Comparison of ENCODE assay signal across 19 cellular contexts in the genomic region with DNA sequence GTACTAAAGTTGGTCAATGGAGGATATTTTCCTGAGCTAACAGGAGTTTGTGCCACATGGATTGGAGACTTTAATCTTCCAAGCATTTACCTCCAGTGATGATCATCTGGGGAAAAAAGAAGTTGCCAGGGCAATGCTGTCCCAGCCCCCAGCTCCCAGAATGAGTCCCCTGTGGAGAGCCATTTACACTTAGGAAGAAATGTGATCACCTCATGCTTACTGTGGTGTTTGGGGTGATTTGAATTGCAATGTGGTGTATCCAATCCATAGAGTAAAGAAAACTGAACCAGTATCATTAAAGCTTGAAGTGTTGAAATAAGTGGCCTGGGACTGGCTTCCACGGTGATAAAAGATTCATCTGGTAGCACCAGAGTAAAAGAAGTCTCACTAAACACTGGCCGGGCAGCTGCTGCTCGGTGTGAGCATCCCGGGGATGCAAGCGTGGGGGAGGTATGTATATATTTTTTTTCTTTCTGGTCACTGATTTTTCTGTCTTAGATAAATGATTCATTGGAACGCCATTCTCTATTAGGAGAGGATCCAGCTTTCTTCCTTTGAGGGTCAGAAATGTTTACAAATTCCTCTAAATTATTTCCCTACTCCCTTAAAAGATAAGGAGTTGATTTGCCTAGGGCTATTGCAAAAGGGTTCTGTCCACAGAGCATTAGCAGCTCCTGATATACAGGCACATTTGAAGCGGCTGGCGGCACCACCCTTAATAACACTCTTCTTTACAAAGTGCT.
DNase-seq lines count a peak whose midpoint lies in the region; ATAC-seq and TF ChIP-seq lines count a peak whose summit lies in the region.
"Had no signal": no experiment of that assay in that cellular context is flagged by ENCODE, and none has a peak within 500 bp of the region (broad histone marks: within the 10 kb centered on the region; RNA-seq: fewer than 3 reads in every experiment).

No MANE protein-coding gene starts in this region.

- no peaks in the 10 kb centered on the region for H4K20me1 ChIP-seq in H9 (ENCODE audit: control insufficient read depth, insufficient read depth, insufficient read length)
- H4K20me1 ChIP-seq in neural cell (ENCODE audit: insufficient read depth): no peaks in the 10 kb centered on the region
- H4K20me1 ChIP-seq in MM.1S (ENCODE audit: insufficient read depth, low read length): no peaks in the 10 kb centered on the region
- H4K20me1 ChIP-seq in osteoblast (ENCODE audit: insufficient read depth, low read length): no peaks in the 10 kb centered on the region

- no CpG with 5 or more reads among the region's 8 CpGs for WGBS in H9 (ENCODE audit: extremely low coverage, insufficient read length, low lambda C conversion rate)

- H3K4me1 ChIP-seq in H9 (ENCODE audit: insufficient read depth, low read length) (peaks cover 10% of the 10 kb centered on the region), MM.1S (ENCODE audit: low read length) (no peaks in the 10 kb centered on the region), osteoblast (ENCODE audit: insufficient read depth, low read length) (no peaks in the 10 kb centered on the region)
- H3K4me1 ChIP-seq: Peyer's patch had no signal

- POLR2A ChIA-PET in WTC11 (lab: Charles Lee): interaction anchor here (0.6 to 2.0 kb wide), 9 partner anchors 10 to 189 kb away, joined by 3 to 7 read pairs (median 3); no protein-coding TSS in a partner anchor

- peak overlapping the region; percentile 89 for H3K27ac ChIP-seq in H9 (ENCODE audit: insufficient read length, low read depth, low read length)
- no peak overlapping the region for H3K27ac ChIP-seq in neural cell (ENCODE audit: low read length)
- H3K27ac ChIP-seq in MM.1S (ENCODE audit: low read length): no peak overlapping the region
- H3K27ac ChIP-seq in osteoblast (ENCODE audit: low read depth, low read length): no peak overlapping the region
- H3K27ac ChIP-seq: Peyer's patch, SK-N-MC, thyroid gland had no signal

- peak overlapping the region; percentile 98 to 100 (median 99) for H3K27ac Mint-ChIP-seq in H9
- peak overlapping the region; percentile 100 for H3K27ac Mint-ChIP-seq in WTC11
- H3K27ac Mint-ChIP-seq: activated CD4-positive, alpha-beta memory T cell treated with anti-CD3 and anti-CD28 coated beads, Interleukin-2, amount 10 ng/mL, durations not matched to agents 7 days and 5 days; CD8-positive, alpha-beta T cell had no signal

- ATAC-seq in WTC11 (peak; percentile 75), GM21723 (IDR thresholded peaks at IDR 0.05; ENCODE audit: unreplicated experiment) (no peak)
- ATAC-seq: CD8-positive, alpha-beta T cell; left ventricle myocardium superior had no signal

- no peak overlapping the region for H2BK120ac ChIP-seq in H9 (ENCODE audit: low read depth, low read length, poor library complexity, severe bottlenecking)

- peak overlapping the region; percentile 43 for H2BK5ac ChIP-seq in H9 (ENCODE audit: insufficient read length, low read length)

- no peaks in the 10 kb centered on the region for H3K36me3 ChIP-seq in neural cell (ENCODE audit: insufficient read depth, low read length)
- H3K36me3 ChIP-seq in MM.1S (replicated peaks; ENCODE audit: insufficient read depth, low read length): no peaks in the 10 kb centered on the region
- H3K36me3 ChIP-seq in osteoblast (ENCODE audit: insufficient read depth, low read length): no peaks in the 10 kb centered on the region
- H3K36me3 ChIP-seq: Peyer's patch, thyroid gland had no signal

- H3K9ac ChIP-seq in H9 (ENCODE audit: extremely low read depth, insufficient read length, low read length) (peak overlapping the region; percentile 89), neural cell (ENCODE audit: low read length) (no peak overlapping the region), MM.1S (ENCODE audit: low read length) (no peak overlapping the region)

- H3K4me3 ChIP-seq in neural cell (ENCODE audit: low read length) (peak overlapping the region; percentile 39), MM.1S (ENCODE audit: low read length) (no peak overlapping the region), osteoblast (ENCODE audit: insufficient read depth, low read length) (no peak overlapping the region)
- H3K4me3 ChIP-seq: Peyer's patch, SK-N-MC, thyroid gland had no signal

- H3K14ac ChIP-seq in H9 (ENCODE audit: insufficient read depth, low read length): peak overlapping the region; percentile 88; the same call in 1 of the 2 replicates

- H2BK15ac ChIP-seq in H9 (ENCODE audit: low read depth, low read length): no peak overlapping the region

- H3K4me1 Mint-ChIP-seq in H9: peaks cover 70 to 74% of the 10 kb centered on the region in 2 experiments
- H3K4me1 Mint-ChIP-seq in WTC11: peaks cover 67% of the 10 kb centered on the region
- H3K4me1 Mint-ChIP-seq: activated CD4-positive, alpha-beta memory T cell treated with anti-CD3 and anti-CD28 coated beads, Interleukin-2, amount 10 ng/mL, durations not matched to agents 7 days and 5 days had no signal

- H3K27me3 ChIP-seq in H9 (ENCODE audit: insufficient read depth, low read length): no peaks in the 10 kb centered on the region; the same call in 1 of the 2 replicates
- H3K27me3 ChIP-seq in neural cell (ENCODE audit: insufficient read depth, low read depth, low read length): no peaks in the 10 kb centered on the region
- no peaks in the 10 kb centered on the region for H3K27me3 ChIP-seq in MM.1S (replicated peaks; ENCODE audit: insufficient read depth, low read length)
- no peaks in the 10 kb centered on the region for H3K27me3 ChIP-seq in osteoblast (ENCODE audit: insufficient read depth, low read length)
- H3K27me3 ChIP-seq: Peyer's patch, thyroid gland had no signal

- H3K56ac ChIP-seq in H9 (ENCODE audit: insufficient read length, low read depth, low read length): peak overlapping the region; percentile 16

- no peak overlapping the region for H2AK5ac ChIP-seq in H9 (ENCODE audit: insufficient read length, low read length)

- no peak overlapping the region for H3T11ph ChIP-seq in H9 (ENCODE audit: low read length)

- H3K79me2 ChIP-seq in H9 (ENCODE audit: insufficient read depth, low read length): peaks cover 12% of the 10 kb centered on the region; the same call in 1 of the 2 replicates
- H3K79me2 ChIP-seq in neural cell (replicated peaks; ENCODE audit: insufficient read depth, low read length): no peaks in the 10 kb centered on the region
- H3K79me2 ChIP-seq in MM.1S (ENCODE audit: low read length): no peaks in the 10 kb centered on the region
- H3K79me2 ChIP-seq in osteoblast (ENCODE audit: insufficient read depth, low read length): no peaks in the 10 kb centered on the region

- peak overlapping the region; percentile 32; the same call in 1 of the 2 replicates for H3K4ac ChIP-seq in H9 (ENCODE audit: low read depth, low read length)

- no peak overlapping the region for H3K23ac ChIP-seq in H9 (ENCODE audit: insufficient read length, low read depth, low read length)

- H3K27me3 Mint-ChIP-seq in H9 (ENCODE audit: low read depth) (no peaks in the 10 kb centered on the region; the same call in 1 of the 2 replicates), WTC11 (ENCODE audit: low read depth) (peaks cover 13% of the 10 kb centered on the region)

- no peak overlapping the region for H4K91ac ChIP-seq in H9 (ENCODE audit: insufficient read length, low read depth, low read length)

- no peak overlapping the region for H2BK20ac ChIP-seq in H9 (ENCODE audit: low read depth, low read length, poor library complexity, severe bottlenecking)

- H3K9me3 Mint-ChIP-seq in H9 (peaks cover 10 to 21% of the 10 kb centered on the region in 2 experiments; a peak in 4 of 5 replicates), WTC11 (peaks cover 17% of the 10 kb centered on the region)
- H3K9me3 Mint-ChIP-seq: activated CD4-positive, alpha-beta memory T cell treated with anti-CD3 and anti-CD28 coated beads, Interleukin-2, amount 10 ng/mL, durations not matched to agents 7 days and 5 days; CD8-positive, alpha-beta T cell had no signal

- H3K18ac ChIP-seq in H9 (ENCODE audit: insufficient read length, low read depth, low read length): peak overlapping the region; percentile 45

- DNase-seq in H9 (peak; percentile 75), WTC11 (ENCODE audit: low spot score) (peak; percentile 50), iPS DF 4.7 (ENCODE audit: extremely low read depth, low spot score) (peak; percentile 75), NCI-H2171 (lab: John Stamatoyannopoulos, UW) (no peak), MM.1S (no peak), osteoblast (ENCODE audit: insufficient read length, low spot score, missing footprints) (no peak)
- DNase-seq: activated CD4-positive, alpha-beta memory T cell treated with anti-CD3 and anti-CD28 coated beads, Interleukin-2, amount 10 ng/mL, durations not matched to agents 7 days and 5 days; activated CD4-positive, CD25-positive, alpha-beta regulatory T cell; activated naive CD4-positive, alpha-beta T cell; aorta; CD8-positive, alpha-beta T cell; left ventricle myocardium superior; NCI-H146; Peyer's patch; stimulated activated naive CD4-positive, alpha-beta T cell; thyroid gland had no signal

- H3K9me3 ChIP-seq in H9 (ENCODE audit: control insufficient read depth, low read depth, low read length): no peaks in the 10 kb centered on the region
- no peaks in the 10 kb centered on the region for H3K9me3 ChIP-seq in neural cell (ENCODE audit: low read length)
- H3K9me3 ChIP-seq in MM.1S (replicated peaks; ENCODE audit: insufficient read depth, low read length): no peaks in the 10 kb centered on the region
- no peaks in the 10 kb centered on the region for H3K9me3 ChIP-seq in osteoblast (ENCODE audit: low read depth, low read length)
- H3K9me3 ChIP-seq: Peyer's patch, thyroid gland had no signal

- CTCF ChIA-PET in WTC11 (lab: Charles Lee): interaction anchor here (0.6 to 2.3 kb wide), 7 partner anchors 22 to 337 kb away, joined by 3 to 16 read pairs (median 4); partner anchors contain the start of gene SNX19

- no peaks in the 10 kb centered on the region for H3K79me1 ChIP-seq in H9 (ENCODE audit: insufficient read depth, low read depth, low read length, poor library complexity, severe bottlenecking)

- H3K4me2 ChIP-seq in H9 (ENCODE audit: insufficient read depth, insufficient read length, low read length) (peak overlapping the region; percentile 90), neural cell (ENCODE audit: low read length) (peak overlapping the region; percentile 40), MM.1S (ENCODE audit: low read depth, low read length) (no peak overlapping the region), osteoblast (ENCODE audit: insufficient read depth, low read length) (no peak overlapping the region)

- H3K4me3 Mint-ChIP-seq in H9 (peak overlapping the region; percentile 75 to 91), WTC11 (peak overlapping the region; percentile 88)
- H3K4me3 Mint-ChIP-seq: activated CD4-positive, alpha-beta memory T cell treated with anti-CD3 and anti-CD28 coated beads, Interleukin-2, amount 10 ng/mL, durations not matched to agents 7 days and 5 days; CD8-positive, alpha-beta T cell had no signal

- H3K9me2 ChIP-seq in neural cell (ENCODE audit: insufficient read depth, low read length) (no peaks in the 10 kb centered on the region), MM.1S (replicated peaks; ENCODE audit: insufficient read depth, low read length) (no peaks in the 10 kb centered on the region)

- TF ChIP-seq CTCF in H9 (conservative IDR thresholded peaks at IDR 0.05) (no peak), WTC11 (IDR thresholded peaks at IDR 0.05) (no peak), neural cell (IDR thresholded peaks at IDR 0.05; ENCODE audit: poor library complexity, severe bottlenecking) (no peak), MM.1S (IDR thresholded peaks at IDR 0.05; ENCODE audit: low read length) (no peak), osteoblast (IDR thresholded peaks at IDR 0.05; ENCODE audit: extremely low read depth, low read depth, low read length) (no peak)

- TF ChIP-seq RAD21 in neural cell (conservative IDR thresholded peaks at IDR 0.05): no peak

- H4K5ac ChIP-seq in H9 (ENCODE audit: insufficient read length, low read depth, low read length): peak overlapping the region; percentile 39

- H2AFZ ChIP-seq in H9 (ENCODE audit: low read length) (no peak overlapping the region), neural cell (ENCODE audit: low read depth, low read length) (no peak overlapping the region), MM.1S (ENCODE audit: low read length) (no peak overlapping the region), osteoblast (ENCODE audit: low read length) (no peak overlapping the region)

- H3F3A ChIP-seq in neural cell (ENCODE audit: insufficient read depth, low read length, poor library complexity, severe bottlenecking): peaks cover 4% of the 10 kb centered on the region
- H3F3A ChIP-seq in MM.1S (ENCODE audit: insufficient read depth, low read length): no peaks in the 10 kb centered on the region

- H2BK12ac ChIP-seq in H9 (ENCODE audit: insufficient read length, low read depth, low read length): no peak overlapping the region

- no peak overlapping the region for H4K8ac ChIP-seq in H9 (replicated peaks; ENCODE audit: insufficient read length, low read depth, low read length)

- TF ChIP-seq EP300 in neural cell (conservative IDR thresholded peaks at IDR 0.05; ENCODE audit: poor library complexity, severe bottlenecking): no peak

- H3K36me3 Mint-ChIP-seq in H9 (ENCODE audit: insufficient read depth in 1 of 3, low read depth in 3 of 3) (peaks cover 24 to 35% (median 27%) of the 10 kb centered on the region in 3 experiments), WTC11 (peaks cover 32% of the 10 kb centered on the region)
- H3K36me3 Mint-ChIP-seq: CD8-positive, alpha-beta T cell had no signal

- H3K23me2 ChIP-seq in H9 (ENCODE audit: insufficient read length, low read depth, low read length, poor library complexity, severe bottlenecking): peaks cover 8% of the 10 kb centered on the region

Comparison
In these comparisons a context has a peak if more than half of its experiments do, and no peak if none do; other contexts are left out.
1. DNase-seq: peak in H9 (single experiment), WTC11 (single experiment) and iPS DF 4.7 (single experiment); none in NCI-H2171 (single experiment), MM.1S (single experiment) and osteoblast (single experiment).
2. H3K4me2 ChIP-seq: peak in H9 (single experiment) and neural cell (single experiment); none in MM.1S (single experiment) and osteoblast (single experiment).